ENCODE assay signal across 20 cellular contexts in genomic region chr2:102013200-102014040, GRCh38. TPM values are rescaled to one million over a fixed set of nuclear protein-coding genes. Genes with fewer than 3 reads are reported as not detected.
A peak's percentile ranks its signal among the peaks of the same experiment; 100 is the strongest.
DNase-seq lines count a peak whose midpoint lies in the region; ATAC-seq, FAIRE-seq and TF ChIP-seq lines count a peak whose summit lies in the region.
"Had no signal": no experiment of that assay in that cellular context is flagged by ENCODE, and none has a peak within 500 bp of the region (broad histone marks: within the 10 kb centered on the region; RNA-seq: fewer than 3 reads in every experiment).

No MANE protein-coding gene starts in this region.

- no peak overlapping the region for H3K9ac ChIP-seq in HepG2 (ENCODE audit: insufficient read depth, low read depth, low read length)

- H3K36me3 ChIP-seq in HepG2 (replicated peaks in 1 of 2; ENCODE audit: control insufficient read depth in 1 of 2, insufficient read depth in 2 of 2, low read length in 2 of 2), result no peaks in the 10 kb centered on the region
- no peaks in the 10 kb centered on the region for H3K36me3 ChIP-seq in right lobe of liver
- H3K36me3 ChIP-seq: ascending aorta, tibial nerve had no signal

- no peaks in the 10 kb centered on the region for H3K79me2 ChIP-seq in HepG2 (ENCODE audit: insufficient read depth, low read length)

- no peak for TF ChIP-seq RAD21 in HepG2 (CRISPR knock-in tag; IDR thresholded peaks at IDR 0.05)

- no peak overlapping the region for H3K27ac ChIP-seq in HepG2 (ENCODE audit: extremely low read length, insufficient read depth, low read length)
- no peak overlapping the region for H3K27ac ChIP-seq in right lobe of liver
- H3K27ac ChIP-seq: ascending aorta, tibial nerve had no signal

- CTCF ChIA-PET in HepG2 (lab: Yijun Ruan, JAX; ENCODE audit: low intra/inter-chr PET ratio, low total read pairs), result no interaction called here

- TF ChIP-seq CTCF in HepG2 (CRISPR knock-in tag; IDR thresholded peaks at IDR 0.05) (no peak), right lobe of liver (IDR thresholded peaks at IDR 0.05) (no peak), choroid plexus epithelial cell (conservative IDR thresholded peaks at IDR 0.05; ENCODE audit: low read depth, low read length) (no peak)

- H3K27me3 ChIP-seq in HepG2 (ENCODE audit: control insufficient read depth in 1 of 2, insufficient read depth in 2 of 2, low read length in 2 of 2) (no peaks in the 10 kb centered on the region), right lobe of liver (no peaks in the 10 kb centered on the region)
- H3K27me3 ChIP-seq: ascending aorta, left lung, tibial nerve had no signal

- in situ Hi-C loops in HepG2 (cut with HindIII; ENCODE audit: extremely low pct_ligation_motif_present, low pct_unique_long_range_greater_than_20kb), result no loop called here

- no peaks in the 10 kb centered on the region for H3K4me1 ChIP-seq in HepG2 (ENCODE audit: insufficient read depth, low read length)
- no peaks in the 10 kb centered on the region for H3K4me1 ChIP-seq in right lobe of liver
- H3K4me1 ChIP-seq: ascending aorta, tibial nerve had no signal

- no peak for FAIRE-seq in HepG2 (lab: Jason Lieb, UNC)
- FAIRE-seq: TTC549 had no signal

- H3K4me3 ChIP-seq in HepG2 (replicated peaks in 1 of 3; ENCODE audit: insufficient read depth in 1 of 3, low read depth in 2 of 3, low read length in 3 of 3) (no peak overlapping the region), right lobe of liver (no peak overlapping the region), choroid plexus epithelial cell (ENCODE audit: low read depth, low read length) (no peak overlapping the region)
- H3K4me3 ChIP-seq: ascending aorta, left lung, mucosa of descending colon, tibial nerve had no signal

- BruUV-seq in HepG2 (replicated peaks; lab: Mats Ljungman, UMichigan), result no TSS peak

- TF ChIP-seq POLR2A in HepG2 (IDR thresholded peaks at IDR 0.05; ENCODE audit: insufficient read depth in 1 of 2, low read depth in 2 of 2, low read length in 2 of 2) (no peak), right lobe of liver (IDR thresholded peaks at IDR 0.05) (no peak)

- H3K9me3 ChIP-seq in HepG2 (ENCODE audit: low read length) (peaks cover 5% of the 10 kb centered on the region; the same call in 1 of the 2 replicates), right lobe of liver (no peaks in the 10 kb centered on the region)
- H3K9me3 ChIP-seq: ascending aorta, left lung, mucosa of descending colon, tibial nerve had no signal

- H4K20me1 ChIP-seq in HepG2 (ENCODE audit: insufficient read depth, low read length), result no peaks in the 10 kb centered on the region

- ATAC-seq in HepG2 (no peak), right lobe of liver (no peak), left lobe of liver (no peak)
- peak; percentile 72 for ATAC-seq in stimulated activated naive CD8-positive, alpha-beta T cell treated with anti-CD3 and anti-CD28 coated beads, Interleukin-15, Interleukin-2, amounts not matched to agents 100 U/mL and 50 U/mL, for 24 hours
- ATAC-seq: left lung, mucosa of descending colon had no signal

- DNase-seq in HepG2 (ENCODE audit: low spot score) (no peak), right lobe of liver (no peak), RKO (ENCODE audit: low spot score) (peak; percentile 11), choroid plexus epithelial cell (ENCODE audit: low read depth) (peak; percentile 57), iPS-NIHi11 (ENCODE audit: low spot score) (no peak), left lobe of liver (ENCODE audit: low spot score) (no peak), OCI-M2 (lab: John Stamatoyannopoulos, UW; ENCODE audit: unreplicated experiment) (no peak)
- no peak for DNase-seq in stimulated activated naive CD8-positive, alpha-beta T cell treated with anti-CD3 and anti-CD28 coated beads, Interleukin-15, Interleukin-2, amounts not matched to agents 100 U/mL and 50 U/mL, for 24 hours
- DNase-seq: activated CD4-positive, alpha-beta T cell treated with anti-CD3 and anti-CD28 coated beads, Interleukin-2, amount 50 U/mL, for 48 hours; CD8-positive, alpha-beta memory T cell; effector CD4-positive, alpha-beta T cell; KBM-7; left lung; mucosa of descending colon; NCI-H1105 treated with DMSO at 0.1 percent for 48 hours; NCI-H524 treated with DMSO at 0.1 percent for 48 hours; Right ventricle myocardium superior had no signal

- POLR2A ChIA-PET in HepG2 (lab: Yijun Ruan, JAX), result no interaction called here

- H3K4me2 ChIP-seq in HepG2 (ENCODE audit: low read depth, low read length), result no peak overlapping the region

- H2AFZ ChIP-seq in HepG2 (ENCODE audit: low read length), result no peak overlapping the region

- TF ChIP-seq EP300 in HepG2 (IDR thresholded peaks at IDR 0.05; ENCODE audit: low read depth in 2 of 2, low read length in 2 of 2) (no peak), HepG2 (CRISPR knock-in tag; IDR thresholded peaks at IDR 0.05; ENCODE audit: borderline replicate concordance) (no peak)

- WGBS in HepG2 (ENCODE audit: low lambda C conversion rate), result 80% methylated on average over 5 of the region's 5 CpGs
- 74% methylated on average over 4 of the region's 5 CpGs for WGBS in right lobe of liver (ENCODE audit: insufficient coverage, low coverage, low lambda C conversion rate, missing lambda C conversion rate)

- intact Hi-C loops in HepG2 (cut with micrococcal nuclease; ENCODE audit: unreplicated experiment), result no loop called here
- intact Hi-C loops in right lobe of liver (cut with DNase I), result loop anchor here (10.0 kb wide), 1 partner anchor 231 kb away; no protein-coding TSS in a partner anchor

TF ChIP-seq in HepG2, 621 proteins besides CTCF, POLR2A, EP300 and RAD21:
- TF ChIP-seq ZNF12 (CRISPR knock-in tag; IDR thresholded peaks at IDR 0.05) (peak; percentile 97), ZNF547 (CRISPR knock-in tag; IDR thresholded peaks at IDR 0.05) (no peak), MNT (IDR thresholded peaks at IDR 0.05) (peak; percentile 80)
TF ChIP-seq in HepG2: peak in this region for 2.

RNA-seq across cellular contexts. Expression of gene IL1R2, which starts 21.7 kb away (rescaled TPM):
- total RNA-seq in HepG2 (2016; rRNA removed; fragmentation: Illumina TruSeq; extraction: Trizol) (1.9 and 3.6 TPM in 2 replicates), right lobe of liver (10 to 100 TPM in 4 of 6 experiments, 1 to 10 TPM in 2; 5.5 to 22.8 (median 12.3) TPM), left lobe of liver (12.0 TPM)
- total RNA-seq in HepG2 (2016; cell fraction: cytosol; rRNA removed; fragmentation: Illumina TruSeq; extraction: Trizol; ENCODE audit: low read depth), result 0.88 and 1.0 TPM in 2 replicates
- total RNA-seq in HepG2 (2016; cell fraction: insoluble cytoplasmic fraction; rRNA removed; fragmentation: Illumina TruSeq; extraction: Trizol), result 2.6 and 4.1 TPM in 2 replicates
- total RNA-seq in HepG2 (2016; cell fraction: membrane; rRNA removed; fragmentation: Illumina TruSeq; extraction: Trizol), result 0.93 and 1.1 TPM in 2 replicates
- 2.8 and 3.1 TPM in 2 replicates for total RNA-seq in HepG2 (2016; cell fraction: nucleus; rRNA removed; fragmentation: Illumina TruSeq; extraction: Trizol)
- polyA plus RNA-seq in HepG2 (2011; rRNA removed), result 4.7 and 7.3 TPM in 2 replicates
- 6.0 and 6.1 TPM in 2 replicates for polyA plus RNA-seq in HepG2 (2011; cell fraction: cytosol; rRNA removed)
- polyA plus RNA-seq in HepG2 (2011; cell fraction: nucleus; rRNA removed), result 2.0 and 2.8 TPM in 2 replicates
- polyA plus RNA-seq in HepG2 (2012), result 3.1 and 4.5 TPM in 2 replicates
- 1.2 and 1.3 TPM in 2 replicates for polyA plus RNA-seq in HepG2 (2016; cell fraction: cytosol; fragmentation: Illumina TruSeq; extraction: Trizol; ENCODE audit: low read depth)
- 1.8 and 3.2 TPM in 2 replicates for polyA plus RNA-seq in HepG2 (2016; cell fraction: insoluble cytoplasmic fraction; fragmentation: Illumina TruSeq; extraction: Trizol; ENCODE audit: low read depth)
- polyA plus RNA-seq in HepG2 (2016; cell fraction: membrane; fragmentation: Illumina TruSeq; extraction: Trizol; ENCODE audit: low read depth), result 0.65 and 1.0 TPM in 2 replicates
- polyA plus RNA-seq in HepG2 (2016; cell fraction: nucleus; fragmentation: Illumina TruSeq; extraction: Trizol; ENCODE audit: insufficient read depth, low read depth), result 3.7 and 3.8 TPM in 2 replicates
- polyA minus RNA-seq in HepG2 (2011; rRNA and poly(A)+ RNA removed; ENCODE audit: low replicate concordance), result 4.2 TPM in 1 of 2 replicates, not detected in the other
- 3.3 and 3.6 TPM in 2 replicates for polyA minus RNA-seq in HepG2 (2011; cell fraction: cytosol; rRNA and poly(A)+ RNA removed)
- 2.3 and 2.5 TPM in 2 replicates for polyA minus RNA-seq in HepG2 (2011; cell fraction: nucleus; rRNA and poly(A)+ RNA removed)
- polyA plus RNA-seq: CD8-positive, alpha-beta memory T cell had no signal

Comparison
In these comparisons a context has a peak if more than half of its experiments do, and no peak if none do; other contexts are left out.
1. DNase-seq: peak in RKO (single experiment) and choroid plexus epithelial cell (single experiment); none in HepG2 (single experiment), right lobe of liver (0 of 3), stimulated activated naive CD8-positive, alpha-beta T cell treated with anti-CD3 and anti-CD28 coated beads, Interleukin-15, Interleukin-2, amounts not matched to agents 100 U/mL and 50 U/mL, for 24 hours (single experiment), iPS-NIHi11 (single experiment), left lobe of liver (single experiment) and OCI-M2 (single experiment).